12 cellular contexts compared by ENCODE assay signal in genomic region chr15:56765252-56765651, GRCh38. TPM values are rescaled to one million over a fixed set of nuclear protein-coding genes. Genes with fewer than 3 reads are reported as not detected.
DNase-seq lines count a peak whose midpoint lies in the region; ATAC-seq, FAIRE-seq and TF ChIP-seq lines count a peak whose summit lies in the region.
"Had no signal": no experiment of that assay in that cellular context is flagged by ENCODE, and none has a peak within 500 bp of the region (broad histone marks: within the 10 kb centered on the region; RNA-seq: fewer than 3 reads in every experiment).

No MANE protein-coding gene starts in this region.

- no peak for TF ChIP-seq POLR2A in stomach (IDR thresholded peaks at IDR 0.05)

- no peak overlapping the region for H3K27ac ChIP-seq in mesenchymal stem cell (ENCODE audit: low read length, poor library complexity, severe bottlenecking)
- no peak overlapping the region for H3K27ac ChIP-seq in H9 (ENCODE audit: insufficient read length, low read depth, low read length)
- peak overlapping the region in 2 of 5 donors; percentile 7 to 65 for H3K27ac ChIP-seq in stomach
- H3K27ac ChIP-seq: heart right ventricle had no signal

- no peak overlapping the region for H3K18ac ChIP-seq in mesenchymal stem cell (ENCODE audit: low read depth in 1 of 2, low read length in 2 of 2)
- no peak overlapping the region for H3K18ac ChIP-seq in H9 (ENCODE audit: insufficient read length, low read depth, low read length)

- H3T11ph ChIP-seq in H9 (ENCODE audit: low read length): no peak overlapping the region

- peaks cover 31% of the 10 kb centered on the region for H3K4me1 Mint-ChIP-seq in activated T-helper 2 cell treated with anti-CD3 and anti-CD28 coated beads, Interferon-gamma antibody, Interleukin-2, Interleukin-4, amounts not matched to agents 10 μg/mL and 5 μg/mL and 100 μg/mL, durations not matched to agents 14 hours and 24 hours and 36 hours (ENCODE audit: low read depth)
- peaks cover 21% of the 10 kb centered on the region for H3K4me1 Mint-ChIP-seq in stimulated activated effector memory CD8-positive, alpha-beta T cell treated with anti-CD3 and anti-CD28 coated beads, Interleukin-12 subunit alpha, Interleukin-12 subunit beta, amount 100 ng/mL, for 72 hours
- peaks cover 0 to 3% of the 10 kb centered on the region in 2 experiments; a peak in 1 of 4 replicates for H3K4me1 Mint-ChIP-seq in H9
- H3K4me1 Mint-ChIP-seq: activated B cell treated with CpG ODN at 0.5 μM for 24 hours had no signal

- no peak for ATAC-seq in stimulated activated effector memory CD8-positive, alpha-beta T cell treated with anti-CD3 and anti-CD28 coated beads, Interleukin-12 subunit alpha, Interleukin-12 subunit beta, amount 100 ng/mL, for 72 hours
- ATAC-seq: heart right ventricle had no signal

- H3K9ac ChIP-seq in mesenchymal stem cell (ENCODE audit: low read length) (no peak overlapping the region), H9 (ENCODE audit: extremely low read depth, insufficient read length, low read length) (no peak overlapping the region)

- no peak overlapping the region for H2BK20ac ChIP-seq in H9 (ENCODE audit: low read depth, low read length, poor library complexity, severe bottlenecking)

- H3K23me2 ChIP-seq in H9 (ENCODE audit: insufficient read length, low read depth, low read length, poor library complexity, severe bottlenecking): no peaks in the 10 kb centered on the region

- intact Hi-C loops in activated T-helper 2 cell treated with anti-CD3 and anti-CD28 coated beads, Interferon-gamma antibody, Interleukin-2, Interleukin-4, amounts not matched to agents 10 μg/mL and 5 μg/mL and 100 μg/mL, durations not matched to agents 14 hours and 24 hours and 36 hours (cut with micrococcal nuclease): no loop called here
- intact Hi-C loops in stomach (cut with DNase I; ENCODE audit: low total_unique reads): no loop called here

- H2AK5ac ChIP-seq in mesenchymal stem cell (ENCODE audit: low read length, severe bottlenecking) (no peak overlapping the region), H9 (ENCODE audit: insufficient read length, low read length) (no peak overlapping the region)

- TF ChIP-seq EP300 in stomach (IDR thresholded peaks at IDR 0.05): no peak

- H4K5ac ChIP-seq in H9 (ENCODE audit: insufficient read length, low read depth, low read length): no peak overlapping the region

- H3K36me3 ChIP-seq in mesenchymal stem cell (ENCODE audit: control insufficient read depth in 1 of 2, insufficient read depth in 2 of 2, low read depth in 1 of 2, low read length in 2 of 2): no peaks in the 10 kb centered on the region
- no peaks in the 10 kb centered on the region for H3K36me3 ChIP-seq in stomach
- H3K36me3 ChIP-seq: heart right ventricle had no signal

- H3K4me2 ChIP-seq in mesenchymal stem cell (ENCODE audit: low read length, poor library complexity, severe bottlenecking): no peak overlapping the region
- H3K4me2 ChIP-seq in H9 (ENCODE audit: insufficient read depth, insufficient read length, low read length): no peak overlapping the region

- H3K27ac Mint-ChIP-seq in activated T-helper 2 cell treated with anti-CD3 and anti-CD28 coated beads, Interferon-gamma antibody, Interleukin-2, Interleukin-4, amounts not matched to agents 10 μg/mL and 5 μg/mL and 100 μg/mL, durations not matched to agents 14 hours and 24 hours and 36 hours: peak overlapping the region; percentile 63
- H3K27ac Mint-ChIP-seq in stimulated activated effector memory CD8-positive, alpha-beta T cell treated with anti-CD3 and anti-CD28 coated beads, Interleukin-12 subunit alpha, Interleukin-12 subunit beta, amount 100 ng/mL, for 72 hours: no peak overlapping the region
- H3K27ac Mint-ChIP-seq in H9: no peak overlapping the region
- H3K27ac Mint-ChIP-seq: activated B cell treated with CpG ODN at 0.5 μM for 24 hours, progenitor cell of endocrine pancreas had no signal

- H3K9me3 Mint-ChIP-seq in activated T-helper 2 cell treated with anti-CD3 and anti-CD28 coated beads, Interferon-gamma antibody, Interleukin-2, Interleukin-4, amounts not matched to agents 10 μg/mL and 5 μg/mL and 100 μg/mL, durations not matched to agents 14 hours and 24 hours and 36 hours: no peaks in the 10 kb centered on the region
- peaks cover 2% of the 10 kb centered on the region for H3K9me3 Mint-ChIP-seq in stimulated activated effector memory CD8-positive, alpha-beta T cell treated with anti-CD3 and anti-CD28 coated beads, Interleukin-12 subunit alpha, Interleukin-12 subunit beta, amount 100 ng/mL, for 72 hours
- H3K9me3 Mint-ChIP-seq in H9: no peaks in the 10 kb centered on the region
- H3K9me3 Mint-ChIP-seq: activated B cell treated with CpG ODN at 0.5 μM for 24 hours had no signal

- H4K91ac ChIP-seq in mesenchymal stem cell (ENCODE audit: low read length) (no peak overlapping the region), H9 (ENCODE audit: insufficient read length, low read depth, low read length) (no peak overlapping the region)

- DNase-seq in Daoy (ENCODE audit: low read depth): peak; percentile 27
- peak; percentile 21 for DNase-seq in HTR-8/SVneo (ENCODE audit: insufficient read length, low spot score)
- DNase-seq in activated T-helper 2 cell treated with anti-CD3 and anti-CD28 coated beads, Interferon-gamma antibody, Interleukin-2, Interleukin-4, amounts not matched to agents 10 μg/mL and 5 μg/mL and 100 μg/mL, durations not matched to agents 14 hours and 24 hours and 36 hours (ENCODE audit: low spot score): no peak
- DNase-seq in mesenchymal stem cell: peak; percentile 26
- no peak for DNase-seq in stimulated activated effector memory CD8-positive, alpha-beta T cell treated with anti-CD3 and anti-CD28 coated beads, Interleukin-12 subunit alpha, Interleukin-12 subunit beta, amount 100 ng/mL, for 72 hours (ENCODE audit: low spot score in 2 of 2)
- DNase-seq in H9: no peak
- DNase-seq in pons (ENCODE audit: low spot score): no peak
- DNase-seq in stomach: no peak
- DNase-seq: activated B cell treated with CpG ODN at 0.5 μM for 24 hours, cortex of kidney had no signal

- H2BK5ac ChIP-seq in mesenchymal stem cell (ENCODE audit: low read depth, low read length, poor library complexity, severe bottlenecking) (no peak overlapping the region), H9 (ENCODE audit: insufficient read length, low read length) (no peak overlapping the region)

- H3K27me3 ChIP-seq in mesenchymal stem cell (ENCODE audit: control insufficient read depth in 1 of 2, insufficient read depth in 1 of 2, low read length in 2 of 2) (no peaks in the 10 kb centered on the region), H9 (ENCODE audit: insufficient read depth, low read length) (no peaks in the 10 kb centered on the region), stomach (no peaks in the 10 kb centered on the region)
- H3K27me3 ChIP-seq: heart right ventricle had no signal

- H4K8ac ChIP-seq in mesenchymal stem cell (ENCODE audit: low read length) (no peak overlapping the region), H9 (replicated peaks; ENCODE audit: insufficient read length, low read depth, low read length) (no peak overlapping the region)

- H3K14ac ChIP-seq in mesenchymal stem cell (ENCODE audit: low read length in 2 of 2) (no peak overlapping the region), H9 (ENCODE audit: insufficient read depth, low read length) (no peak overlapping the region)

- TF ChIP-seq CTCF in H9 (conservative IDR thresholded peaks at IDR 0.05): no peak
- TF ChIP-seq CTCF in stomach (IDR thresholded peaks at IDR 0.05): no peak

- no peaks in the 10 kb centered on the region for H3K9me3 ChIP-seq in mesenchymal stem cell (ENCODE audit: control insufficient read depth, low read length)
- no peaks in the 10 kb centered on the region for H3K9me3 ChIP-seq in H9 (ENCODE audit: control insufficient read depth, low read depth, low read length)
- H3K9me3 ChIP-seq in stomach: no peaks in the 10 kb centered on the region
- H3K9me3 ChIP-seq: heart right ventricle had no signal

- H2BK120ac ChIP-seq in mesenchymal stem cell (ENCODE audit: low read depth, low read length) (no peak overlapping the region), H9 (ENCODE audit: low read depth, low read length, poor library complexity, severe bottlenecking) (no peak overlapping the region)

- H3K23ac ChIP-seq in mesenchymal stem cell (ENCODE audit: low read length in 2 of 2): no peak overlapping the region
- no peak overlapping the region for H3K23ac ChIP-seq in H9 (ENCODE audit: insufficient read length, low read depth, low read length)

- H2BK12ac ChIP-seq in mesenchymal stem cell (ENCODE audit: low read length in 2 of 2) (peak overlapping the region in 1 of 2 experiments; percentile 11), H9 (ENCODE audit: insufficient read length, low read depth, low read length) (no peak overlapping the region)

- H3K79me2 ChIP-seq in H9 (ENCODE audit: insufficient read depth, low read length): no peaks in the 10 kb centered on the region

- no peak overlapping the region for H3K56ac ChIP-seq in H9 (ENCODE audit: insufficient read length, low read depth, low read length)

- H3K4me3 Mint-ChIP-seq in activated T-helper 2 cell treated with anti-CD3 and anti-CD28 coated beads, Interferon-gamma antibody, Interleukin-2, Interleukin-4, amounts not matched to agents 10 μg/mL and 5 μg/mL and 100 μg/mL, durations not matched to agents 14 hours and 24 hours and 36 hours (ENCODE audit: low read depth): no peak overlapping the region
- no peak overlapping the region for H3K4me3 Mint-ChIP-seq in stimulated activated effector memory CD8-positive, alpha-beta T cell treated with anti-CD3 and anti-CD28 coated beads, Interleukin-12 subunit alpha, Interleukin-12 subunit beta, amount 100 ng/mL, for 72 hours
- H3K4me3 Mint-ChIP-seq in H9: no peak overlapping the region
- H3K4me3 Mint-ChIP-seq: activated B cell treated with CpG ODN at 0.5 μM for 24 hours had no signal

- H4K20me1 ChIP-seq in H9 (ENCODE audit: control insufficient read depth, insufficient read depth, insufficient read length): no peaks in the 10 kb centered on the region

- H2BK15ac ChIP-seq in mesenchymal stem cell (ENCODE audit: low read depth, poor library complexity, severe bottlenecking) (no peak overlapping the region), H9 (ENCODE audit: low read depth, low read length) (no peak overlapping the region)

- H3K4me3 ChIP-seq in mesenchymal stem cell (ENCODE audit: insufficient read depth in 1 of 2, low read depth in 1 of 2, low read length in 2 of 2): no peak overlapping the region
- no peak overlapping the region for H3K4me3 ChIP-seq in stomach
- H3K4me3 ChIP-seq: heart right ventricle had no signal

- H3K4me1 ChIP-seq in mesenchymal stem cell (ENCODE audit: control insufficient read depth, insufficient read depth, low read depth, low read length) (no peaks in the 10 kb centered on the region), H9 (ENCODE audit: insufficient read depth, low read length) (no peaks in the 10 kb centered on the region), stomach (peaks cover 0 to 52% (median 33%) of the 10 kb centered on the region in 4 donors)

- no peaks in the 10 kb centered on the region for H3K27me3 Mint-ChIP-seq in activated T-helper 2 cell treated with anti-CD3 and anti-CD28 coated beads, Interferon-gamma antibody, Interleukin-2, Interleukin-4, amounts not matched to agents 10 μg/mL and 5 μg/mL and 100 μg/mL, durations not matched to agents 14 hours and 24 hours and 36 hours (ENCODE audit: low read depth)
- H3K27me3 Mint-ChIP-seq in H9 (ENCODE audit: low read depth): no peaks in the 10 kb centered on the region
- H3K27me3 Mint-ChIP-seq: activated B cell treated with CpG ODN at 0.5 μM for 24 hours, progenitor cell of endocrine pancreas had no signal

- no peaks in the 10 kb centered on the region for H3K79me1 ChIP-seq in mesenchymal stem cell (replicated peaks; ENCODE audit: low read length, poor library complexity, severe bottlenecking)
- H3K79me1 ChIP-seq in H9 (ENCODE audit: insufficient read depth, low read depth, low read length, poor library complexity, severe bottlenecking): no peaks in the 10 kb centered on the region

- H3K4ac ChIP-seq in mesenchymal stem cell (ENCODE audit: low read depth in 1 of 2, low read length in 2 of 2) (no peak overlapping the region), H9 (ENCODE audit: low read depth, low read length) (no peak overlapping the region)

- H2AFZ ChIP-seq in mesenchymal stem cell (ENCODE audit: low read depth, low read length) (no peak overlapping the region), H9 (ENCODE audit: low read length) (no peak overlapping the region)

- no peaks in the 10 kb centered on the region for H3K36me3 Mint-ChIP-seq in activated T-helper 2 cell treated with anti-CD3 and anti-CD28 coated beads, Interferon-gamma antibody, Interleukin-2, Interleukin-4, amounts not matched to agents 10 μg/mL and 5 μg/mL and 100 μg/mL, durations not matched to agents 14 hours and 24 hours and 36 hours (ENCODE audit: low read depth)
- no peaks in the 10 kb centered on the region for H3K36me3 Mint-ChIP-seq in stimulated activated effector memory CD8-positive, alpha-beta T cell treated with anti-CD3 and anti-CD28 coated beads, Interleukin-12 subunit alpha, Interleukin-12 subunit beta, amount 100 ng/mL, for 72 hours
- no peaks in the 10 kb centered on the region for H3K36me3 Mint-ChIP-seq in H9 (ENCODE audit: insufficient read depth in 1 of 3, low read depth in 3 of 3)

- no peak for FAIRE-seq in HTR-8/SVneo (lab: Jason Lieb, UNC)

RNA-seq across cellular contexts. Expression of gene ZNF280D, which starts 31.9 kb away (rescaled TPM):
- total RNA-seq in Daoy (2014; rRNA removed; shearing (Covaris generic)): 17.7 and 20.3 TPM in 2 replicates
- total RNA-seq in activated T-helper 2 cell treated with anti-CD3 and anti-CD28 coated beads, Interferon-gamma antibody, Interleukin-2, Interleukin-4, amounts not matched to agents 10 μg/mL and 5 μg/mL and 100 μg/mL, durations not matched to agents 14 hours and 24 hours and 36 hours: 24.0 and 26.0 TPM in 2 replicates
- polyA plus RNA-seq in mesenchymal stem cell (2013, experiment 1 of 2): 12.7 TPM
- polyA plus RNA-seq in mesenchymal stem cell (2013, experiment 2 of 2): 12.1 TPM
- total RNA-seq in H9 (2021) (5.7 and 6.1 TPM in 2 replicates), stomach (100 to 1,000 TPM in 1 of 5 donors, 10 to 100 TPM in 4; 31.0 to 142 (median 81.1) TPM)
- polyA plus RNA-seq in stomach: 10 to 100 TPM in 2 of 3 donors, 1 to 10 TPM in 1; 7.6 to 20.6 (median 11.6) TPM

Comparison
In these comparisons a context has a peak if more than half of its experiments do, and no peak if none do; other contexts are left out.
1. DNase-seq: peak in Daoy (single experiment), HTR-8/SVneo (single experiment) and mesenchymal stem cell (single experiment); none in activated T-helper 2 cell treated with anti-CD3 and anti-CD28 coated beads, Interferon-gamma antibody, Interleukin-2, Interleukin-4, amounts not matched to agents 10 μg/mL and 5 μg/mL and 100 μg/mL, durations not matched to agents 14 hours and 24 hours and 36 hours (single experiment), stimulated activated effector memory CD8-positive, alpha-beta T cell treated with anti-CD3 and anti-CD28 coated beads, Interleukin-12 subunit alpha, Interleukin-12 subunit beta, amount 100 ng/mL, for 72 hours (0 of 2), H9 (single experiment), pons (single experiment) and stomach (single experiment).